In genomic region chr2:27378096-27378808, GRCh38 we compare ENCODE assay signal across 10 cellular contexts. TPM values are rescaled to one million over a fixed set of nuclear protein-coding genes. Genes with fewer than 3 reads are reported as not detected.
DNase-seq lines count a peak whose midpoint lies in the region; ATAC-seq, FAIRE-seq and TF ChIP-seq lines count a peak whose summit lies in the region.
"Had no signal": no experiment of that assay in that cellular context is flagged by ENCODE, and none has a peak within 500 bp of the region (broad histone marks: within the 10 kb centered on the region; RNA-seq: fewer than 3 reads in every experiment).

No MANE protein-coding gene starts in this region.

- H3K4me2 ChIP-seq in GM23248 (ENCODE audit: unreplicated experiment) (no peak overlapping the region), HepG2 (ENCODE audit: low read depth, low read length) (no peak overlapping the region), PC-9 (no peak overlapping the region)

- POLR2A ChIA-PET in BJ (lab: Charles Lee), result interaction anchor here (0.6 kb wide), 1 partner anchor 1656 kb away, joined by 3 read pairs; no protein-coding TSS in a partner anchor
- POLR2A ChIA-PET in WTC11 (lab: Charles Lee), result no interaction called here
- POLR2A ChIA-PET in HepG2 (lab: Yijun Ruan, JAX), result interaction anchor here (1.2 to 5.1 kb wide), 5 partner anchors 15 to 118 kb away, joined by 3 to 34 read pairs (median 18); partner anchors contain the start of genes GTF3C2, MPV17 and PPM1G
- POLR2A ChIA-PET in PC-9 (lab: Charles Lee; ENCODE audit: unreplicated experiment), result no interaction called here

- H3K79me2 ChIP-seq in GM23248 (ENCODE audit: insufficient read depth) (peaks cover 59% of the 10 kb centered on the region), HepG2 (ENCODE audit: insufficient read depth, low read length) (peaks cover 6% of the 10 kb centered on the region), PC-9 (ENCODE audit: low read depth) (peaks cover under 1% of the 10 kb centered on the region; the same call in 1 of the 2 replicates)

- H3K4me1 Mint-ChIP-seq in WTC11, result peaks cover 20% of the 10 kb centered on the region

- H2AFZ ChIP-seq in GM23248 (no peak overlapping the region), HepG2 (ENCODE audit: low read length) (no peak overlapping the region), PC-9 (no peak overlapping the region)

- H3K9me3 ChIP-seq in GM23248 (ENCODE audit: low read depth) (no peaks in the 10 kb centered on the region), HepG2 (ENCODE audit: low read length) (no peaks in the 10 kb centered on the region), PC-9 (ENCODE audit: insufficient read depth, low read depth) (no peaks in the 10 kb centered on the region)
- no peaks in the 10 kb centered on the region for H3K9me3 ChIP-seq in effector memory CD4-positive, alpha-beta T cell (ENCODE audit: control insufficient read depth, low read length)

- BruUV-seq in HepG2 (replicated peaks; lab: Mats Ljungman, UMichigan), result no TSS peak
- no TSS peak for BruUV-seq in PC-9 (replicated peaks; lab: Mats Ljungman, UMichigan)

- H3K4me3 Mint-ChIP-seq in WTC11, result peak overlapping the region; percentile 14; the same call in 1 of the 2 replicates

- H3K9me3 Mint-ChIP-seq in WTC11, result no peaks in the 10 kb centered on the region
- H3K9me3 Mint-ChIP-seq: IgD-negative memory B cell had no signal

- TF ChIP-seq POLR2A in HepG2 (IDR thresholded peaks at IDR 0.05; ENCODE audit: insufficient read depth in 1 of 2, low read depth in 2 of 2, low read length in 2 of 2), result no peak

- in situ Hi-C loops in GM23248 (cut with MboI), result no loop called here
- in situ Hi-C loops in HepG2 (cut with HindIII; ENCODE audit: extremely low pct_ligation_motif_present, low pct_unique_long_range_greater_than_20kb), result no loop called here

- H3K27ac Mint-ChIP-seq in WTC11, result no peak overlapping the region; the same call in 1 of the 2 replicates

- H3K36me3 ChIP-seq in BJ (ENCODE audit: control insufficient read depth, insufficient read depth, low read length), result peaks cover 46% of the 10 kb centered on the region
- peaks cover 12% of the 10 kb centered on the region; the same call in 1 of the 2 replicates for H3K36me3 ChIP-seq in GM23248 (ENCODE audit: low read depth)
- H3K36me3 ChIP-seq in HepG2 (replicated peaks in 1 of 2; ENCODE audit: control insufficient read depth in 1 of 2, insufficient read depth in 2 of 2, low read length in 2 of 2), result peaks cover 48 to 70% of the 10 kb centered on the region in 2 experiments
- peaks cover 53% of the 10 kb centered on the region for H3K36me3 ChIP-seq in effector memory CD4-positive, alpha-beta T cell (ENCODE audit: control insufficient read depth, insufficient read depth, low read length)
- 0 out of 2 replicates have a peak, but pooled peaks cover 11% of the 10 kb centered on the region for H3K36me3 ChIP-seq in PC-9 (ENCODE audit: low read depth)

- H3F3A ChIP-seq in GM23248 (ENCODE audit: insufficient read depth) (peaks cover 32% of the 10 kb centered on the region), PC-9 (ENCODE audit: insufficient read depth, low read depth) (peaks cover 54% of the 10 kb centered on the region)

- no peak overlapping the region for H3K4me3 ChIP-seq in BJ (ENCODE audit: low read depth, low read length)
- H3K4me3 ChIP-seq in GM23248, result no peak overlapping the region
- H3K4me3 ChIP-seq in HepG2 (replicated peaks in 1 of 3; ENCODE audit: insufficient read depth in 1 of 3, low read depth in 2 of 3, low read length in 3 of 3), result no peak overlapping the region
- no peak overlapping the region for H3K4me3 ChIP-seq in effector memory CD4-positive, alpha-beta T cell (ENCODE audit: insufficient read depth, low read depth, low read length, poor library complexity, severe bottlenecking)
- H3K4me3 ChIP-seq in PC-9, result no peak overlapping the region

- WGBS in GM23248 (ENCODE audit: low coverage in 1 of 2, low lambda C conversion rate in 2 of 2, missing lambda C conversion rate in 2 of 2), 2 experiments, result 78 to 84% methylated on average over 28 to 29 of the region's 29 CpGs
- 94% methylated on average over 29 of the region's 29 CpGs for WGBS in HepG2 (ENCODE audit: low lambda C conversion rate)

- FAIRE-seq in HepG2 (lab: Jason Lieb, UNC), result no peak

- H3K4me1 ChIP-seq in GM23248 (ENCODE audit: insufficient read depth) (peaks cover 8% of the 10 kb centered on the region), HepG2 (ENCODE audit: insufficient read depth, low read length) (peaks cover 27% of the 10 kb centered on the region), PC-9 (replicated peaks; ENCODE audit: insufficient read depth) (no peaks in the 10 kb centered on the region)
- H3K4me1 ChIP-seq in effector memory CD4-positive, alpha-beta T cell (ENCODE audit: control insufficient read depth, insufficient read depth, low read length, poor library complexity, severe bottlenecking), result peaks cover 14% of the 10 kb centered on the region

- H3K9ac ChIP-seq in GM23248 (no peak overlapping the region), HepG2 (ENCODE audit: insufficient read depth, low read depth, low read length) (no peak overlapping the region)

- TF ChIP-seq EP300 in HepG2 (IDR thresholded peaks at IDR 0.05; ENCODE audit: low read depth in 2 of 2, low read length in 2 of 2) (no peak), HepG2 (CRISPR knock-in tag; IDR thresholded peaks at IDR 0.05; ENCODE audit: borderline replicate concordance) (no peak)

- peak; percentile 48; the same call in 1 of the 2 replicates for TF ChIP-seq RAD21 in HepG2 (CRISPR knock-in tag; IDR thresholded peaks at IDR 0.05)

- peaks cover 61% of the 10 kb centered on the region for H3K36me3 Mint-ChIP-seq in WTC11

- H3K27ac ChIP-seq in GM23248 (0 out of 2 replicates have a peak overlapping the region, but pooled peaks have one; percentile 4), HepG2 (ENCODE audit: extremely low read length, insufficient read depth, low read length) (peak overlapping the region; percentile 85), PC-9 (no peak overlapping the region)
- no peak overlapping the region for H3K27ac ChIP-seq in effector memory CD4-positive, alpha-beta T cell (ENCODE audit: insufficient read depth, low read length, poor library complexity, severe bottlenecking)

- no peaks in the 10 kb centered on the region for H4K20me1 ChIP-seq in GM23248 (ENCODE audit: insufficient read depth)
- peaks cover 3% of the 10 kb centered on the region; the same call in 1 of the 2 replicates for H4K20me1 ChIP-seq in HepG2 (ENCODE audit: insufficient read depth, low read length)
- 0 out of 2 replicates have a peak, but pooled peaks cover 7% of the 10 kb centered on the region for H4K20me1 ChIP-seq in PC-9 (ENCODE audit: insufficient read depth)

- ATAC-seq in WTC11 (no peak), HepG2 (peak; percentile 3), GM21528 (IDR thresholded peaks at IDR 0.05; ENCODE audit: low FRiP score, unreplicated experiment) (no peak)

- H3K27me3 Mint-ChIP-seq in WTC11 (ENCODE audit: low read depth), result no peaks in the 10 kb centered on the region; the same call in 1 of the 2 replicates
- H3K27me3 Mint-ChIP-seq: IgD-negative memory B cell had no signal

- no peaks in the 10 kb centered on the region for H3K9me2 ChIP-seq in GM23248 (ENCODE audit: insufficient read depth)
- H3K9me2 ChIP-seq in PC-9 (ENCODE audit: insufficient read depth), result no peaks in the 10 kb centered on the region

- CTCF ChIA-PET in BJ (lab: Yijun Ruan, JAX) (interaction anchor here (1.1 kb wide), 1 partner anchor 50 kb away, joined by 3 read pairs; the partner anchor contains the start of gene NRBP1), WTC11 (lab: Charles Lee) (interaction anchor here (0.5 kb wide), 1 partner anchor 46 kb away, joined by 4 read pairs; no protein-coding TSS in a partner anchor), HepG2 (lab: Yijun Ruan, JAX; ENCODE audit: low intra/inter-chr PET ratio, low total read pairs) (interaction anchor here (0.8 kb wide), 1 partner anchor 57 kb away, joined by 3 read pairs; no protein-coding TSS in a partner anchor), PC-9 (lab: Charles Lee) (no interaction called here)

- intact Hi-C loops in HepG2 (cut with micrococcal nuclease; ENCODE audit: unreplicated experiment), result loop anchor here (1.0 to 10.0 kb wide), 2 partner anchors 57 to 123 kb away; no protein-coding TSS in a partner anchor
- intact Hi-C loops in PC-9 (cut with micrococcal nuclease; ENCODE audit: unreplicated experiment), result no loop called here

- DNase-seq in BJ (ENCODE audit: low read depth), result no peak
- DNase-seq in GM23248, result peak; percentile 40
- DNase-seq in WTC11 (ENCODE audit: low spot score), result no peak
- peak; percentile 25 for DNase-seq in HepG2 (ENCODE audit: low spot score)
- DNase-seq in OCI-M2 (lab: John Stamatoyannopoulos, UW; ENCODE audit: unreplicated experiment), result no peak
- DNase-seq in effector memory CD4-positive, alpha-beta T cell, result no peak
- DNase-seq in PC-9, result no peak
- DNase-seq: cortex of kidney had no signal

- TF ChIP-seq CTCF in BJ (IDR thresholded peaks at IDR 0.05; ENCODE audit: insufficient read depth, low read depth, low read length) (peak; percentile 33), WTC11 (IDR thresholded peaks at IDR 0.05) (no peak), HepG2 (CRISPR knock-in tag; IDR thresholded peaks at IDR 0.05) (peak; percentile 70), PC-9 (conservative IDR thresholded peaks at IDR 0.05) (no peak; the same call in 1 of the 2 replicates)

- no peaks in the 10 kb centered on the region for H3K27me3 ChIP-seq in BJ (ENCODE audit: control insufficient read depth, insufficient read depth, low read length)
- no peaks in the 10 kb centered on the region for H3K27me3 ChIP-seq in GM23248 (replicated peaks; ENCODE audit: insufficient read depth)
- H3K27me3 ChIP-seq in HepG2 (ENCODE audit: control insufficient read depth in 1 of 2, insufficient read depth in 2 of 2, low read length in 2 of 2), result no peaks in the 10 kb centered on the region
- H3K27me3 ChIP-seq in effector memory CD4-positive, alpha-beta T cell (replicated peaks; ENCODE audit: control insufficient read depth, insufficient read depth, low read length, poor library complexity, severe bottlenecking), result no peaks in the 10 kb centered on the region
- H3K27me3 ChIP-seq in PC-9 (ENCODE audit: insufficient read depth, low read depth), result no peaks in the 10 kb centered on the region

RNA-seq across cellular contexts. Expression of gene ZNF513, which starts 2.3 kb away (rescaled TPM):
- 8.4 and 12.2 TPM in 2 replicates for polyA plus RNA-seq in BJ (2011; rRNA removed)
- polyA minus RNA-seq in BJ (2011; rRNA and poly(A)+ RNA removed), result 3.3 and 9.4 TPM in 2 replicates
- total RNA-seq in GM23248 (2014; rRNA removed; shearing (Covaris generic)), result 6.7 and 9.5 TPM in 2 replicates
- polyA plus RNA-seq in GM23248 (2016; fragmentation: Nextera tagmentation; extraction: Ambion mirVana), result 6.0 and 6.6 TPM in 2 replicates
- 23.6 to 27.4 TPM (median 24.5 TPM) in 3 replicates for total RNA-seq in WTC11 (2021)
- total RNA-seq in HepG2 (2016; rRNA removed; fragmentation: Illumina TruSeq; extraction: Trizol), result 2.4 and 4.9 TPM in 2 replicates
- 2.0 and 2.5 TPM in 2 replicates for total RNA-seq in HepG2 (2016; cell fraction: cytosol; rRNA removed; fragmentation: Illumina TruSeq; extraction: Trizol; ENCODE audit: low read depth)
- 2.5 and 5.0 TPM in 2 replicates for total RNA-seq in HepG2 (2016; cell fraction: insoluble cytoplasmic fraction; rRNA removed; fragmentation: Illumina TruSeq; extraction: Trizol)
- 4.0 and 4.3 TPM in 2 replicates for total RNA-seq in HepG2 (2016; cell fraction: membrane; rRNA removed; fragmentation: Illumina TruSeq; extraction: Trizol)
- 5.5 and 6.1 TPM in 2 replicates for total RNA-seq in HepG2 (2016; cell fraction: nucleus; rRNA removed; fragmentation: Illumina TruSeq; extraction: Trizol)
- polyA plus RNA-seq in HepG2 (2011; rRNA removed), result 6.3 and 10.9 TPM in 2 replicates
- polyA plus RNA-seq in HepG2 (2011; cell fraction: cytosol; rRNA removed), result 5.5 and 8.5 TPM in 2 replicates
- polyA plus RNA-seq in HepG2 (2011; cell fraction: nucleus; rRNA removed), result 44.0 and 47.8 TPM in 2 replicates
- polyA plus RNA-seq in HepG2 (2012), result 3.9 and 6.3 TPM in 2 replicates
- 2.7 and 2.9 TPM in 2 replicates for polyA plus RNA-seq in HepG2 (2016; cell fraction: cytosol; fragmentation: Illumina TruSeq; extraction: Trizol; ENCODE audit: low read depth)
- 3.5 and 4.5 TPM in 2 replicates for polyA plus RNA-seq in HepG2 (2016; cell fraction: insoluble cytoplasmic fraction; fragmentation: Illumina TruSeq; extraction: Trizol; ENCODE audit: low read depth)
- 4.8 TPM in 2 replicates for polyA plus RNA-seq in HepG2 (2016; cell fraction: membrane; fragmentation: Illumina TruSeq; extraction: Trizol; ENCODE audit: low read depth)
- 20.6 TPM in 2 replicates for polyA plus RNA-seq in HepG2 (2016; cell fraction: nucleus; fragmentation: Illumina TruSeq; extraction: Trizol; ENCODE audit: insufficient read depth, low read depth)
- 4.6 and 10.2 TPM in 2 replicates for polyA minus RNA-seq in HepG2 (2011; rRNA and poly(A)+ RNA removed; ENCODE audit: low replicate concordance)
- polyA minus RNA-seq in HepG2 (2011; cell fraction: cytosol; rRNA and poly(A)+ RNA removed), result 1.6 and 3.3 TPM in 2 replicates
- polyA minus RNA-seq in HepG2 (2011; cell fraction: nucleus; rRNA and poly(A)+ RNA removed), result 4.9 and 5.1 TPM in 2 replicates
- total RNA-seq in PC-9 (2021), result 4.1 and 4.5 TPM in 2 replicates

RNA-seq across cellular contexts. Expression of gene SNX17, which starts 7.8 kb away (rescaled TPM):
- polyA plus RNA-seq in BJ (2011; rRNA removed) (134 and 154 TPM in 2 replicates), GM23248 (2016; fragmentation: Nextera tagmentation; extraction: Ambion mirVana) (173 and 183 TPM in 2 replicates), HepG2 (2011; rRNA removed) (75.0 and 88.4 TPM in 2 replicates)
- polyA minus RNA-seq in BJ (2011; rRNA and poly(A)+ RNA removed), result 74.5 and 91.4 TPM in 2 replicates
- 163 and 193 TPM in 2 replicates for total RNA-seq in GM23248 (2014; rRNA removed; shearing (Covaris generic))
- total RNA-seq in WTC11 (2021) (72.5 to 75.3 TPM (median 74.7 TPM) in 3 replicates), HepG2 (2016; rRNA removed; fragmentation: Illumina TruSeq; extraction: Trizol) (94.9 and 109 TPM in 2 replicates), PC-9 (2021) (60.6 and 73.7 TPM in 2 replicates)
- 42.7 and 45.6 TPM in 2 replicates for total RNA-seq in HepG2 (2016; cell fraction: cytosol; rRNA removed; fragmentation: Illumina TruSeq; extraction: Trizol; ENCODE audit: low read depth)
- total RNA-seq in HepG2 (2016; cell fraction: insoluble cytoplasmic fraction; rRNA removed; fragmentation: Illumina TruSeq; extraction: Trizol), result 98.2 and 110 TPM in 2 replicates
- 56.0 and 66.0 TPM in 2 replicates for total RNA-seq in HepG2 (2016; cell fraction: membrane; rRNA removed; fragmentation: Illumina TruSeq; extraction: Trizol)
- 70.1 and 82.3 TPM in 2 replicates for total RNA-seq in HepG2 (2016; cell fraction: nucleus; rRNA removed; fragmentation: Illumina TruSeq; extraction: Trizol)
- 86.7 and 102 TPM in 2 replicates for polyA plus RNA-seq in HepG2 (2011; cell fraction: cytosol; rRNA removed)
- polyA plus RNA-seq in HepG2 (2011; cell fraction: nucleus; rRNA removed), result 125 TPM in 2 replicates
- 71.1 and 79.5 TPM in 2 replicates for polyA plus RNA-seq in HepG2 (2012)
- polyA plus RNA-seq in HepG2 (2016; cell fraction: cytosol; fragmentation: Illumina TruSeq; extraction: Trizol; ENCODE audit: low read depth), result 19.3 and 23.5 TPM in 2 replicates
- 82.7 and 86.8 TPM in 2 replicates for polyA plus RNA-seq in HepG2 (2016; cell fraction: insoluble cytoplasmic fraction; fragmentation: Illumina TruSeq; extraction: Trizol; ENCODE audit: low read depth)
- polyA plus RNA-seq in HepG2 (2016; cell fraction: membrane; fragmentation: Illumina TruSeq; extraction: Trizol; ENCODE audit: low read depth), result 39.6 and 42.3 TPM in 2 replicates
- 97.5 and 97.9 TPM in 2 replicates for polyA plus RNA-seq in HepG2 (2016; cell fraction: nucleus; fragmentation: Illumina TruSeq; extraction: Trizol; ENCODE audit: insufficient read depth, low read depth)
- 92.8 and 112 TPM in 2 replicates for polyA minus RNA-seq in HepG2 (2011; rRNA and poly(A)+ RNA removed; ENCODE audit: low replicate concordance)
- 58.3 and 61.2 TPM in 2 replicates for polyA minus RNA-seq in HepG2 (2011; cell fraction: cytosol; rRNA and poly(A)+ RNA removed)
- polyA minus RNA-seq in HepG2 (2011; cell fraction: nucleus; rRNA and poly(A)+ RNA removed), result 97.5 and 98.0 TPM in 2 replicates

RNA-seq across cellular contexts. Expression of gene EIF2B4, which starts 8.1 kb away (rescaled TPM):
- polyA plus RNA-seq in BJ (2011; rRNA removed) (39.6 and 42.8 TPM in 2 replicates), GM23248 (2016; fragmentation: Nextera tagmentation; extraction: Ambion mirVana) (50.1 and 55.2 TPM in 2 replicates), HepG2 (2011; rRNA removed) (96.4 and 99.2 TPM in 2 replicates)
- 26.9 and 40.3 TPM in 2 replicates for polyA minus RNA-seq in BJ (2011; rRNA and poly(A)+ RNA removed)
- total RNA-seq in GM23248 (2014; rRNA removed; shearing (Covaris generic)), result 26.6 and 29.2 TPM in 2 replicates
- total RNA-seq in WTC11 (2021) (46.6 to 53.6 TPM (median 49.1 TPM) in 3 replicates), HepG2 (2016; rRNA removed; fragmentation: Illumina TruSeq; extraction: Trizol) (91.5 and 105 TPM in 2 replicates), PC-9 (2021) (32.9 and 33.1 TPM in 2 replicates)
- total RNA-seq in HepG2 (2016; cell fraction: cytosol; rRNA removed; fragmentation: Illumina TruSeq; extraction: Trizol; ENCODE audit: low read depth), result 13.9 and 14.5 TPM in 2 replicates
- total RNA-seq in HepG2 (2016; cell fraction: insoluble cytoplasmic fraction; rRNA removed; fragmentation: Illumina TruSeq; extraction: Trizol), result 88.4 and 107 TPM in 2 replicates
- total RNA-seq in HepG2 (2016; cell fraction: membrane; rRNA removed; fragmentation: Illumina TruSeq; extraction: Trizol), result 25.8 and 26.5 TPM in 2 replicates
- 66.4 and 73.1 TPM in 2 replicates for total RNA-seq in HepG2 (2016; cell fraction: nucleus; rRNA removed; fragmentation: Illumina TruSeq; extraction: Trizol)
- 82.0 and 84.4 TPM in 2 replicates for polyA plus RNA-seq in HepG2 (2011; cell fraction: cytosol; rRNA removed)
- 199 and 211 TPM in 2 replicates for polyA plus RNA-seq in HepG2 (2011; cell fraction: nucleus; rRNA removed)
- 96.2 and 105 TPM in 2 replicates for polyA plus RNA-seq in HepG2 (2012)
- polyA plus RNA-seq in HepG2 (2016; cell fraction: cytosol; fragmentation: Illumina TruSeq; extraction: Trizol; ENCODE audit: low read depth), result 13.6 and 15.3 TPM in 2 replicates
- 102 and 106 TPM in 2 replicates for polyA plus RNA-seq in HepG2 (2016; cell fraction: insoluble cytoplasmic fraction; fragmentation: Illumina TruSeq; extraction: Trizol; ENCODE audit: low read depth)
- 19.0 and 22.6 TPM in 2 replicates for polyA plus RNA-seq in HepG2 (2016; cell fraction: membrane; fragmentation: Illumina TruSeq; extraction: Trizol; ENCODE audit: low read depth)
- 162 and 164 TPM in 2 replicates for polyA plus RNA-seq in HepG2 (2016; cell fraction: nucleus; fragmentation: Illumina TruSeq; extraction: Trizol; ENCODE audit: insufficient read depth, low read depth)
- polyA minus RNA-seq in HepG2 (2011; rRNA and poly(A)+ RNA removed; ENCODE audit: low replicate concordance), result 71.1 and 120 TPM in 2 replicates
- 27.4 and 35.3 TPM in 2 replicates for polyA minus RNA-seq in HepG2 (2011; cell fraction: cytosol; rRNA and poly(A)+ RNA removed)
- 60.0 and 61.9 TPM in 2 replicates for polyA minus RNA-seq in HepG2 (2011; cell fraction: nucleus; rRNA and poly(A)+ RNA removed)

RNA-seq across cellular contexts. Expression of gene GTF3C2, which starts 21.7 kb away (rescaled TPM):
- 32.1 and 39.0 TPM in 2 replicates for polyA plus RNA-seq in BJ (2011; rRNA removed)
- polyA minus RNA-seq in BJ (2011; rRNA and poly(A)+ RNA removed), result 22.3 and 35.0 TPM in 2 replicates
- total RNA-seq in GM23248 (2014; rRNA removed; shearing (Covaris generic)), result 22.6 and 43.1 TPM in 2 replicates
- polyA plus RNA-seq in GM23248 (2016; fragmentation: Nextera tagmentation; extraction: Ambion mirVana), result 23.8 and 26.4 TPM in 2 replicates
- 103 to 123 TPM (median 107 TPM) in 3 replicates for total RNA-seq in WTC11 (2021)
- total RNA-seq in HepG2 (2016; rRNA removed; fragmentation: Illumina TruSeq; extraction: Trizol), result 77.5 and 80.0 TPM in 2 replicates
- 43.5 and 52.1 TPM in 2 replicates for total RNA-seq in HepG2 (2016; cell fraction: cytosol; rRNA removed; fragmentation: Illumina TruSeq; extraction: Trizol; ENCODE audit: low read depth)
- 72.3 and 78.2 TPM in 2 replicates for total RNA-seq in HepG2 (2016; cell fraction: insoluble cytoplasmic fraction; rRNA removed; fragmentation: Illumina TruSeq; extraction: Trizol)
- total RNA-seq in HepG2 (2016; cell fraction: membrane; rRNA removed; fragmentation: Illumina TruSeq; extraction: Trizol), result 72.9 and 75.0 TPM in 2 replicates
- 66.4 and 68.7 TPM in 2 replicates for total RNA-seq in HepG2 (2016; cell fraction: nucleus; rRNA removed; fragmentation: Illumina TruSeq; extraction: Trizol)
- polyA plus RNA-seq in HepG2 (2011; rRNA removed), result 110 and 130 TPM in 2 replicates
- 66.6 and 78.1 TPM in 2 replicates for polyA plus RNA-seq in HepG2 (2011; cell fraction: cytosol; rRNA removed)
- 240 and 284 TPM in 2 replicates for polyA plus RNA-seq in HepG2 (2011; cell fraction: nucleus; rRNA removed)
- polyA plus RNA-seq in HepG2 (2012), result 68.1 and 83.8 TPM in 2 replicates
- 23.7 and 28.2 TPM in 2 replicates for polyA plus RNA-seq in HepG2 (2016; cell fraction: cytosol; fragmentation: Illumina TruSeq; extraction: Trizol; ENCODE audit: low read depth)
- 86.5 and 95.8 TPM in 2 replicates for polyA plus RNA-seq in HepG2 (2016; cell fraction: insoluble cytoplasmic fraction; fragmentation: Illumina TruSeq; extraction: Trizol; ENCODE audit: low read depth)
- polyA plus RNA-seq in HepG2 (2016; cell fraction: membrane; fragmentation: Illumina TruSeq; extraction: Trizol; ENCODE audit: low read depth), result 59.8 and 70.6 TPM in 2 replicates
- 135 and 154 TPM in 2 replicates for polyA plus RNA-seq in HepG2 (2016; cell fraction: nucleus; fragmentation: Illumina TruSeq; extraction: Trizol; ENCODE audit: insufficient read depth, low read depth)
- polyA minus RNA-seq in HepG2 (2011; rRNA and poly(A)+ RNA removed; ENCODE audit: low replicate concordance), result 139 and 140 TPM in 2 replicates
- polyA minus RNA-seq in HepG2 (2011; cell fraction: cytosol; rRNA and poly(A)+ RNA removed), result 38.4 and 43.3 TPM in 2 replicates
- 99.5 and 107 TPM in 2 replicates for polyA minus RNA-seq in HepG2 (2011; cell fraction: nucleus; rRNA and poly(A)+ RNA removed)
- total RNA-seq in PC-9 (2021), result 57.5 and 69.8 TPM in 2 replicates

RNA-seq across cellular contexts. Expression of gene PPM1G, which starts 31.1 kb away (rescaled TPM):
- 45.8 and 48.3 TPM in 2 replicates for polyA plus RNA-seq in BJ (2011; rRNA removed)
- polyA minus RNA-seq in BJ (2011; rRNA and poly(A)+ RNA removed), result 31.1 and 39.2 TPM in 2 replicates
- 75.1 and 81.5 TPM in 2 replicates for total RNA-seq in GM23248 (2014; rRNA removed; shearing (Covaris generic))
- polyA plus RNA-seq in GM23248 (2016; fragmentation: Nextera tagmentation; extraction: Ambion mirVana), result 72.4 and 72.7 TPM in 2 replicates
- total RNA-seq in WTC11 (2021), result 140 to 193 TPM (median 147 TPM) in 3 replicates
- 211 and 213 TPM in 2 replicates for total RNA-seq in HepG2 (2016; rRNA removed; fragmentation: Illumina TruSeq; extraction: Trizol)
- 66.7 and 72.8 TPM in 2 replicates for total RNA-seq in HepG2 (2016; cell fraction: cytosol; rRNA removed; fragmentation: Illumina TruSeq; extraction: Trizol; ENCODE audit: low read depth)
- total RNA-seq in HepG2 (2016; cell fraction: insoluble cytoplasmic fraction; rRNA removed; fragmentation: Illumina TruSeq; extraction: Trizol), result 187 and 217 TPM in 2 replicates
- 144 and 151 TPM in 2 replicates for total RNA-seq in HepG2 (2016; cell fraction: membrane; rRNA removed; fragmentation: Illumina TruSeq; extraction: Trizol)
- total RNA-seq in HepG2 (2016; cell fraction: nucleus; rRNA removed; fragmentation: Illumina TruSeq; extraction: Trizol), result 93.4 and 100 TPM in 2 replicates
- 52.3 and 58.2 TPM in 2 replicates for polyA plus RNA-seq in HepG2 (2011; rRNA removed)
- polyA plus RNA-seq in HepG2 (2011; cell fraction: cytosol; rRNA removed), result 57.6 and 58.9 TPM in 2 replicates
- 33.5 and 36.2 TPM in 2 replicates for polyA plus RNA-seq in HepG2 (2011; cell fraction: nucleus; rRNA removed)
- polyA plus RNA-seq in HepG2 (2012), result 122 and 125 TPM in 2 replicates
- polyA plus RNA-seq in HepG2 (2016; cell fraction: cytosol; fragmentation: Illumina TruSeq; extraction: Trizol; ENCODE audit: low read depth), result 80.0 and 81.2 TPM in 2 replicates
- 206 and 226 TPM in 2 replicates for polyA plus RNA-seq in HepG2 (2016; cell fraction: insoluble cytoplasmic fraction; fragmentation: Illumina TruSeq; extraction: Trizol; ENCODE audit: low read depth)
- polyA plus RNA-seq in HepG2 (2016; cell fraction: membrane; fragmentation: Illumina TruSeq; extraction: Trizol; ENCODE audit: low read depth), result 120 and 128 TPM in 2 replicates
- 164 and 171 TPM in 2 replicates for polyA plus RNA-seq in HepG2 (2016; cell fraction: nucleus; fragmentation: Illumina TruSeq; extraction: Trizol; ENCODE audit: insufficient read depth, low read depth)
- 89.1 and 115 TPM in 2 replicates for polyA minus RNA-seq in HepG2 (2011; rRNA and poly(A)+ RNA removed; ENCODE audit: low replicate concordance)
- 65.1 and 65.4 TPM in 2 replicates for polyA minus RNA-seq in HepG2 (2011; cell fraction: cytosol; rRNA and poly(A)+ RNA removed)
- 18.2 and 25.2 TPM in 2 replicates for polyA minus RNA-seq in HepG2 (2011; cell fraction: nucleus; rRNA and poly(A)+ RNA removed)
- 114 and 136 TPM in 2 replicates for total RNA-seq in PC-9 (2021)

Comparison
In these comparisons a context has a peak if more than half of its experiments do, and no peak if none do; other contexts are left out.
1. DNase-seq: peak in GM23248 (single experiment) and HepG2 (single experiment); none in BJ (single experiment), WTC11 (single experiment), OCI-M2 (single experiment), effector memory CD4-positive, alpha-beta T cell (0 of 3) and PC-9 (0 of 2).
2. CTCF ChIP-seq: peak in BJ (single experiment) and HepG2 (single experiment); none in WTC11 (single experiment) and PC-9 (single experiment).
3. H3K27ac ChIP-seq: peak in GM23248 (single experiment) and HepG2 (single experiment); none in effector memory CD4-positive, alpha-beta T cell (single experiment) and PC-9 (single experiment).
4. POLR2A ChIA-PET loops: an anchor here in BJ (0.6 kb wide) and HepG2 (1.2 to 5.1 kb wide); none called in WTC11 and PC-9.